ENCODE assay signal across 8 cellular contexts in genomic region chr19:18895038-18895827, GRCh38. TPM values are rescaled to one million over a fixed set of nuclear protein-coding genes. Genes with fewer than 3 reads are reported as not detected.
DNase-seq lines count a peak whose midpoint lies in the region; ATAC-seq and TF ChIP-seq lines count a peak whose summit lies in the region.

No MANE protein-coding gene starts in this region.

- H3K4me1 ChIP-seq in MM.1S (ENCODE audit: low read length) (no peaks in the 10 kb centered on the region), right cardiac atrium (ENCODE audit: control insufficient read depth, insufficient read depth, low read length) (peaks cover 5% of the 10 kb centered on the region), gastrocnemius medialis (peaks cover 8 to 31% of the 10 kb centered on the region in 2 donors)

- no peak overlapping the region for H3K27ac ChIP-seq in MM.1S (ENCODE audit: low read length)
- H3K27ac ChIP-seq in right cardiac atrium (ENCODE audit: low read length), result no peak overlapping the region
- H3K27ac ChIP-seq in gastrocnemius medialis, result peak overlapping the region; percentile 16 to 74 (median 46)

- no peaks in the 10 kb centered on the region for H3K79me2 ChIP-seq in MM.1S (ENCODE audit: low read length)

- no peaks in the 10 kb centered on the region for H3F3A ChIP-seq in MM.1S (ENCODE audit: insufficient read depth, low read length)

- no peaks in the 10 kb centered on the region for H3K36me3 ChIP-seq in MM.1S (replicated peaks; ENCODE audit: insufficient read depth, low read length)
- H3K36me3 ChIP-seq in gastrocnemius medialis, result peaks cover 0 to 12% of the 10 kb centered on the region in 2 donors

- no peaks in the 10 kb centered on the region for H4K20me1 ChIP-seq in MM.1S (ENCODE audit: insufficient read depth, low read length)

- H3K9me2 ChIP-seq in MM.1S (replicated peaks; ENCODE audit: insufficient read depth, low read length), result no peaks in the 10 kb centered on the region

- intact Hi-C loops in right cardiac atrium (cut with DNase I) (no loop called here), gastrocnemius medialis (cut with DNase I; ENCODE audit: low total_unique reads) (loop anchor here (1.0 to 10.0 kb wide), 3 partner anchors 24 to 140 kb away; partner anchors contain the start of genes ARMC6, COPE, DDX49 and SUGP2)

- ATAC-seq in right cardiac atrium (peak; percentile 48), gastrocnemius medialis (peak; percentile 72 to 73)

- in situ Hi-C loops in gastrocnemius medialis (cut with MboI; ENCODE audit: low sequenced_read_pairs in 4 of 4), result no loop called here

- TF ChIP-seq POLR2A in gastrocnemius medialis (IDR thresholded peaks at IDR 0.05), result peak in 1 of 2 donors; percentile 0

- WGBS in right cardiac atrium, result under 1% methylated on average over 73 of the region's 73 CpGs

- H3K27me3 ChIP-seq in MM.1S (replicated peaks; ENCODE audit: insufficient read depth, low read length), result peaks cover 43% of the 10 kb centered on the region
- H3K27me3 ChIP-seq in right cardiac atrium (ENCODE audit: control insufficient read depth, insufficient read depth), result no peaks in the 10 kb centered on the region
- no peaks in the 10 kb centered on the region for H3K27me3 ChIP-seq in gastrocnemius medialis

- no peak overlapping the region for H3K9ac ChIP-seq in MM.1S (ENCODE audit: low read length)

- peak; percentile 20 for TF ChIP-seq CTCF in MM.1S (IDR thresholded peaks at IDR 0.05; ENCODE audit: low read length)
- TF ChIP-seq CTCF in gastrocnemius medialis (IDR thresholded peaks at IDR 0.05 in 4 of 5, conservative IDR thresholded peaks at IDR 0.05 in 1 of 5), result peak in 4 of 5 experiments; percentile 41 to 57 (median 54)

- DNase-seq in GM03348 (ENCODE audit: low spot score) (peak; percentile 65), MM.1S (peak; percentile 15), amygdala (lab: John Stamatoyannopoulos, UW) (peak in 48 of 56 donors; percentile 34 to 95 (median 88)), right cardiac atrium (peak in 2 of 3 donors; percentile 73 to 80), gastrocnemius medialis (peak; percentile 33 to 68), NCI-H446 treated with DMSO at 0.1 percent for 48 hours (lab: John Stamatoyannopoulos, UW) (no peak), DMS153 (lab: John Stamatoyannopoulos, UW) (no peak), NCI-H526 treated with DMSO at 0.1 percent for 48 hours (lab: John Stamatoyannopoulos, UW) (no peak)

- no peak overlapping the region for H2AFZ ChIP-seq in MM.1S (ENCODE audit: low read length)

- H3K9me3 ChIP-seq in MM.1S (replicated peaks; ENCODE audit: insufficient read depth, low read length) (no peaks in the 10 kb centered on the region), right cardiac atrium (ENCODE audit: control insufficient read depth, low read length) (no peaks in the 10 kb centered on the region), gastrocnemius medialis (no peaks in the 10 kb centered on the region)

- no peak overlapping the region for H3K4me3 ChIP-seq in MM.1S (ENCODE audit: low read length)
- peak overlapping the region; percentile 46 for H3K4me3 ChIP-seq in right cardiac atrium (ENCODE audit: low read length)
- peak overlapping the region; percentile 55 to 71 (median 58) for H3K4me3 ChIP-seq in gastrocnemius medialis

- H3K4me2 ChIP-seq in MM.1S (ENCODE audit: low read depth, low read length), result peak overlapping the region; percentile 41; the same call in 1 of the 2 replicates

RNA-seq across cellular contexts. Expression of gene CERS1, which starts 0.7 kb away (rescaled TPM):
- 1 to 10 TPM; 1.1 to 1.9 (median 1.6) TPM for total RNA-seq in right cardiac atrium
- 1.1 TPM for polyA plus RNA-seq in right cardiac atrium
- total RNA-seq in gastrocnemius medialis, result 1 to 10 TPM; 1.1 to 6.9 (median 3.3) TPM

RNA-seq across cellular contexts. Expression of gene COPE, which starts 24.0 kb away (rescaled TPM):
- 100 to 1,000 TPM; 108 to 157 (median 146) TPM for total RNA-seq in right cardiac atrium
- 180 TPM for polyA plus RNA-seq in right cardiac atrium
- total RNA-seq in gastrocnemius medialis, result 100 to 1,000 TPM; 169 to 229 (median 203) TPM

RNA-seq across cellular contexts. Expression of gene DDX49, which starts 24.3 kb away (rescaled TPM):
- total RNA-seq in right cardiac atrium, result 10 to 100 TPM; 21.2 to 30.5 (median 27.2) TPM
- 30.7 TPM for polyA plus RNA-seq in right cardiac atrium
- total RNA-seq in gastrocnemius medialis, result 10 to 100 TPM; 40.6 to 60.1 (median 44.2) TPM

RNA-seq across cellular contexts. Expression of gene HOMER3, which starts 45.8 kb away (rescaled TPM):
- total RNA-seq in right cardiac atrium, result 10 to 100 TPM; 10.2 to 14.9 (median 12.4) TPM
- 26.5 TPM for polyA plus RNA-seq in right cardiac atrium
- total RNA-seq in gastrocnemius medialis, result 100 to 1,000 TPM in 3 of 4 donors, 10 to 100 TPM in 1; 86.2 to 202 (median 113) TPM

Comparison
In these comparisons a context has a peak if more than half of its experiments do, and no peak if none do; other contexts are left out.
1. DNase-seq: peak in GM03348 (single experiment), MM.1S (single experiment), amygdala (48 of 56), right cardiac atrium (2 of 3) and gastrocnemius medialis (2 of 2); none in NCI-H446 treated with DMSO at 0.1 percent for 48 hours (single experiment), DMS153 (single experiment) and NCI-H526 treated with DMSO at 0.1 percent for 48 hours (single experiment).
2. H3K27ac ChIP-seq: peak in gastrocnemius medialis (4 of 4); none in MM.1S (single experiment) and right cardiac atrium (single experiment).